Comparison of ENCODE assay signal across 8 cellular contexts in genomic region chr5:177472460-177473441, GRCh38. TPM values are rescaled to one million over a fixed set of nuclear protein-coding genes. Genes with fewer than 3 reads are reported as not detected.
DNase-seq lines count a peak whose midpoint lies in the region; ATAC-seq and TF ChIP-seq lines count a peak whose summit lies in the region.

No MANE protein-coding gene starts in this region.

- TF ChIP-seq RAD21 in SK-N-SH (IDR thresholded peaks at IDR 0.05; ENCODE audit: low read length): 0 out of 2 replicates have a peak, but pooled peaks have one; percentile 17

- DNase-seq in GM06990 (ENCODE audit: extremely low read depth, insufficient read length) (peak; percentile 81), SK-N-SH (peak; percentile 92), body of pancreas (peak in 2 of 4 donors; percentile 37 to 38), left kidney (ENCODE audit: low read depth, low spot score) (peak; percentile 92), occipital lobe (lab: John Stamatoyannopoulos, UW) (no peak)
- peak; percentile 48 for DNase-seq in stimulated activated CD8-positive, alpha-beta memory T cell treated with anti-CD3 and anti-CD28 coated beads, Interleukin-7, amount 100 ng/mL, for 24 hours (ENCODE audit: low read depth)

- ATAC-seq in HG02798 (IDR thresholded peaks at IDR 0.05; ENCODE audit: poor library complexity, unreplicated experiment) (peak; percentile 39), body of pancreas (peak; percentile 48), HG03469 (IDR thresholded peaks at IDR 0.05; ENCODE audit: unreplicated experiment) (no peak)

- peak overlapping the region; percentile 100 for H3K4me2 ChIP-seq in SK-N-SH

- peaks cover 49% of the 10 kb centered on the region for H4K20me1 ChIP-seq in SK-N-SH (ENCODE audit: insufficient read depth)

- TF ChIP-seq EP300 in SK-N-SH (IDR thresholded peaks at IDR 0.05; ENCODE audit: borderline replicate concordance in 1 of 2, low read depth in 1 of 2, low read length in 1 of 2): no peak

- no peak for TF ChIP-seq CTCF in GM06990 (IDR thresholded peaks at IDR 0.05; ENCODE audit: insufficient read depth, low read length, poor library complexity, severe bottlenecking)
- no peak for TF ChIP-seq CTCF in SK-N-SH (IDR thresholded peaks at IDR 0.05)
- TF ChIP-seq CTCF in body of pancreas (IDR thresholded peaks at IDR 0.05): no peak

- H2AFZ ChIP-seq in SK-N-SH (ENCODE audit: low read depth): no peak overlapping the region

- H3K9ac ChIP-seq in SK-N-SH: peak overlapping the region; percentile 81

- WGBS in SK-N-SH (ENCODE audit: low lambda C conversion rate): 0% methylated on average over 7 of the region's 93 CpGs
- whole genome bisulfite sequencing in body of pancreas, 2 donors: 3 to 13% methylated on average over 12 to 68 of the region's 93 CpGs

- H3K27ac ChIP-seq in SK-N-SH (ENCODE audit: low read depth in 2 of 2, low read length in 1 of 2) (peak overlapping the region; percentile 52 to 92; a peak in 3 of 4 replicates), body of pancreas (peak overlapping the region in 2 of 4 donors; percentile 47 to 48)

- H3K4me1 ChIP-seq in SK-N-SH (ENCODE audit: control insufficient read depth in 1 of 2, insufficient read depth in 2 of 2, low read depth in 1 of 2, low read length in 1 of 2) (peaks cover 35 to 71% of the 10 kb centered on the region in 2 experiments; a peak in 3 of 4 replicates), body of pancreas (peaks cover 17% of the 10 kb centered on the region)

- H3K79me2 ChIP-seq in SK-N-SH (ENCODE audit: insufficient read depth): peaks cover 50% of the 10 kb centered on the region

- POLR2A ChIA-PET in SK-N-SH (lab: Yijun Ruan, JAX): interaction anchor here (1.1 to 4.6 kb wide), 7 partner anchors 9 to 28 kb away, joined by 3 to 43 read pairs (median 13); partner anchors contain the start of gene PDLIM7

- H3K9me3 ChIP-seq in SK-N-SH (no peaks in the 10 kb centered on the region), body of pancreas (no peaks in the 10 kb centered on the region)

- H3K9me2 ChIP-seq in SK-N-SH: no peaks in the 10 kb centered on the region

- H3K4me3 ChIP-seq in GM06990 (replicated peaks; ENCODE audit: low read depth, low read length) (peak overlapping the region; percentile 62), SK-N-SH (ENCODE audit: low read depth in 2 of 2, low read length in 1 of 2) (peak overlapping the region; percentile 96), body of pancreas (peak overlapping the region; percentile 48 to 57)

- no peak for TF ChIP-seq POLR2A in body of pancreas (IDR thresholded peaks at IDR 0.05)

- H3K27me3 ChIP-seq in GM06990 (replicated peaks; ENCODE audit: control insufficient read depth, insufficient read depth, low read length) (no peaks in the 10 kb centered on the region; the same call in 1 of the 2 replicates), SK-N-SH (ENCODE audit: insufficient read depth) (no peaks in the 10 kb centered on the region), body of pancreas (no peaks in the 10 kb centered on the region)

- peaks cover 32% of the 10 kb centered on the region for H3F3A ChIP-seq in SK-N-SH (replicated peaks; ENCODE audit: insufficient read depth)

- CTCF ChIA-PET in SK-N-SH (lab: Yijun Ruan, JAX): interaction anchor here (0.9 to 20.3 kb wide), 12 partner anchors 9 to 102 kb away, joined by 3 to 215 read pairs (median 5); partner anchors contain the start of gene PDLIM7

- no peaks in the 10 kb centered on the region for H3K36me3 ChIP-seq in GM06990 (ENCODE audit: control insufficient read depth, insufficient read depth, low read length)
- H3K36me3 ChIP-seq in SK-N-SH (replicated peaks in 1 of 2; ENCODE audit: control insufficient read depth in 1 of 2, insufficient read depth in 2 of 2, low read length in 1 of 2): peaks cover 12 to 22% of the 10 kb centered on the region in 2 experiments
- no peaks in the 10 kb centered on the region for H3K36me3 ChIP-seq in body of pancreas (replicated peaks in 1 of 2; ENCODE audit: insufficient read depth in 1 of 2, low read depth in 2 of 2)

- intact Hi-C loops in body of pancreas (cut with DNase I): loop anchor here (10.0 kb wide), 1 partner anchor 158 kb away; the partner anchor contains the start of gene MXD3

TF ChIP-seq in SK-N-SH, 30 proteins besides CTCF, POLR2A, EP300 and RAD21:
- TF ChIP-seq MEF2A (IDR thresholded peaks at IDR 0.05; ENCODE audit: borderline replicate concordance, low read depth) (no peak), MAX (IDR thresholded peaks at IDR 0.05; ENCODE audit: low read depth) (0 out of 2 replicates have a peak, but pooled peaks have one; percentile 38), MXI1 (IDR thresholded peaks at IDR 0.05; ENCODE audit: low read depth, low read length) (peak; percentile 89), CHD2 (IDR thresholded peaks at IDR 0.05; ENCODE audit: low read length, partially characterized antibody) (peak; percentile 5)

RNA-seq across cellular contexts. Expression of gene DBN1, which starts 0.7 kb away (rescaled TPM):
- 176 and 244 TPM in 2 replicates for polyA plus RNA-seq in SK-N-SH (2012; rRNA removed)
- polyA plus RNA-seq in SK-N-SH (2012; cell fraction: cytosol; rRNA removed): 109 and 114 TPM in 2 replicates
- 1,021 and 1,050 TPM in 2 replicates for polyA plus RNA-seq in SK-N-SH (2012; cell fraction: nucleus; rRNA removed)
- 10 to 100 TPM; 28.0 to 29.0 TPM for total RNA-seq in body of pancreas
- total RNA-seq in occipital lobe: 170 TPM

RNA-seq across cellular contexts. Expression of gene PDLIM7, which starts 24.7 kb away (rescaled TPM):
- polyA plus RNA-seq in SK-N-SH (2012; rRNA removed): 183 and 206 TPM in 2 replicates
- 60.8 and 101 TPM in 2 replicates for polyA plus RNA-seq in SK-N-SH (2012; cell fraction: cytosol; rRNA removed)
- polyA plus RNA-seq in SK-N-SH (2012; cell fraction: nucleus; rRNA removed): 702 and 826 TPM in 2 replicates
- total RNA-seq in body of pancreas: 10 to 100 TPM in 1 of 2 donors, 1 to 10 TPM in 1; 7.3 to 15.8 TPM
- total RNA-seq in occipital lobe: 7.8 TPM

RNA-seq across cellular contexts. Expression of gene PRR7, which starts 26.1 kb away (rescaled TPM):
- 12.5 and 17.1 TPM in 2 replicates for polyA plus RNA-seq in SK-N-SH (2012; rRNA removed)
- 12.6 and 23.0 TPM in 2 replicates for polyA plus RNA-seq in SK-N-SH (2012; cell fraction: cytosol; rRNA removed)
- 29.5 and 41.3 TPM in 2 replicates for polyA plus RNA-seq in SK-N-SH (2012; cell fraction: nucleus; rRNA removed)
- total RNA-seq in body of pancreas (1 to 10 TPM in 1 of 2 donors, under 1 TPM in 1; 0.78 to 1.3 TPM), occipital lobe (11.7 TPM)

RNA-seq across cellular contexts. Expression of gene DOK3, which starts 36.9 kb away (rescaled TPM):
- 1.9 and 2.2 TPM in 2 replicates for polyA plus RNA-seq in SK-N-SH (2012; rRNA removed)
- polyA plus RNA-seq in SK-N-SH (2012; cell fraction: cytosol; rRNA removed): 0.67 and 1.2 TPM in 2 replicates
- polyA plus RNA-seq in SK-N-SH (2012; cell fraction: nucleus; rRNA removed): 11.8 and 14.3 TPM in 2 replicates
- total RNA-seq in body of pancreas (1 to 10 TPM; 3.3 to 5.4 TPM), occipital lobe (3.0 TPM)

RNA-seq across cellular contexts. Expression of gene DDX41, which starts 44.0 kb away (rescaled TPM):
- 158 and 176 TPM in 2 replicates for polyA plus RNA-seq in SK-N-SH (2012; rRNA removed)
- polyA plus RNA-seq in SK-N-SH (2012; cell fraction: cytosol; rRNA removed): 77.5 and 107 TPM in 2 replicates
- 306 and 385 TPM in 2 replicates for polyA plus RNA-seq in SK-N-SH (2012; cell fraction: nucleus; rRNA removed)
- 100 to 1,000 TPM in 1 of 2 donors, 10 to 100 TPM in 1; 86.1 to 115 TPM for total RNA-seq in body of pancreas
- total RNA-seq in occipital lobe: 63.5 TPM
